ENCODE assay signal across 9 cellular contexts in genomic region chr1:8643542-8644536, GRCh38.
DNase-seq lines count a peak whose midpoint lies in the region; ATAC-seq and TF ChIP-seq lines count a peak whose summit lies in the region.
"Had no signal": no experiment of that assay in that cellular context is flagged by ENCODE, and none has a peak within 500 bp of the region (broad histone marks: within the 10 kb centered on the region; RNA-seq: fewer than 3 reads in every experiment).

No MANE protein-coding gene starts in this region.

- H3K4me3 ChIP-seq in HEK293 (ENCODE audit: low read depth, low read length) (no peak overlapping the region), MM.1S (ENCODE audit: low read length) (no peak overlapping the region)
- H3K4me3 ChIP-seq: BLaER1 treated with 17β-estradiol and CSF1 and Interleukin-3, amounts not matched to agents 10 nM and 100 nM had no signal

- peaks cover 57% of the 10 kb centered on the region for H3K4me1 Mint-ChIP-seq in progenitor cell of endocrine pancreas (ENCODE audit: low read depth)
- peaks cover 21% of the 10 kb centered on the region for H3K4me1 Mint-ChIP-seq in stimulated activated effector memory CD8-positive, alpha-beta T cell treated with anti-CD3 and anti-CD28 coated beads, Interleukin-12 subunit alpha, Interleukin-12 subunit beta, amount 100 ng/mL, for 72 hours
- peaks cover 34% of the 10 kb centered on the region for H3K4me1 Mint-ChIP-seq in HFFc6 (ENCODE audit: low read depth)

- peaks cover 12% of the 10 kb centered on the region for H3F3A ChIP-seq in MM.1S (ENCODE audit: insufficient read depth, low read length)

- CTCF ChIA-PET in HEK293 (lab: Yijun Ruan, JAX) = interaction anchor here (0.6 to 0.8 kb wide), 2 partner anchors 16 to 48 kb away, joined by 3 read pairs; no protein-coding TSS in a partner anchor

- H4K20me1 ChIP-seq in MM.1S (ENCODE audit: insufficient read depth, low read length) = peaks cover 40% of the 10 kb centered on the region

- H3K27ac Mint-ChIP-seq in progenitor cell of endocrine pancreas = peak overlapping the region; percentile 68
- no peak overlapping the region for H3K27ac Mint-ChIP-seq in stimulated activated effector memory CD8-positive, alpha-beta T cell treated with anti-CD3 and anti-CD28 coated beads, Interleukin-12 subunit alpha, Interleukin-12 subunit beta, amount 100 ng/mL, for 72 hours
- H3K27ac Mint-ChIP-seq in HFFc6 = no peak overlapping the region

- H3K4me2 ChIP-seq in MM.1S (ENCODE audit: low read depth, low read length) = peak overlapping the region; percentile 40

- peak; percentile 55 to 65 for ATAC-seq in activated CD4-positive, CD25-positive, alpha-beta regulatory T cell treated with anti-CD3 and anti-CD28 coated beads, Interleukin-2, amount 50 U/mL, for 24 hours
- ATAC-seq in stimulated activated effector memory CD8-positive, alpha-beta T cell treated with anti-CD3 and anti-CD28 coated beads, Interleukin-12 subunit alpha, Interleukin-12 subunit beta, amount 100 ng/mL, for 72 hours = no peak

- H3K27ac ChIP-seq in HEK293 (ENCODE audit: extremely low read depth, low read depth, low read length) = no peak overlapping the region
- peak overlapping the region; percentile 12; the same call in 1 of the 2 replicates for H3K27ac ChIP-seq in MM.1S (ENCODE audit: low read length)
- H3K27ac ChIP-seq: BLaER1 treated with 17β-estradiol and CSF1 and Interleukin-3, amounts not matched to agents 10 nM and 100 nM had no signal

- POLR2A ChIA-PET in HEK293 (lab: Yijun Ruan, JAX) = no interaction called here

- H3K27me3 Mint-ChIP-seq in progenitor cell of endocrine pancreas (no peaks in the 10 kb centered on the region), HFFc6 (ENCODE audit: insufficient read depth) (no peaks in the 10 kb centered on the region)

- H3K9ac ChIP-seq in MM.1S (ENCODE audit: low read length) = no peak overlapping the region
- H3K9ac ChIP-seq: BLaER1 treated with 17β-estradiol and CSF1 and Interleukin-3, amounts not matched to agents 10 nM and 100 nM had no signal

- peaks cover 66% of the 10 kb centered on the region for H3K79me2 ChIP-seq in MM.1S (ENCODE audit: low read length)

- H3K9me3 ChIP-seq in HEK293 (ENCODE audit: control insufficient read depth, insufficient read depth, low read depth, low read length) (no peaks in the 10 kb centered on the region), MM.1S (replicated peaks; ENCODE audit: insufficient read depth, low read length) (no peaks in the 10 kb centered on the region)
- H3K9me3 ChIP-seq: BLaER1 treated with 17β-estradiol and CSF1 and Interleukin-3, amounts not matched to agents 10 nM and 100 nM had no signal

- H3K9me2 ChIP-seq in MM.1S (replicated peaks; ENCODE audit: insufficient read depth, low read length) = no peaks in the 10 kb centered on the region

- H3K36me3 ChIP-seq in HEK293 (ENCODE audit: control insufficient read depth in 2 of 2, insufficient read depth in 1 of 2, low read length in 2 of 2) (no peaks in the 10 kb centered on the region), MM.1S (replicated peaks; ENCODE audit: insufficient read depth, low read length) (no peaks in the 10 kb centered on the region)

- no peaks in the 10 kb centered on the region for H3K27me3 ChIP-seq in MM.1S (replicated peaks; ENCODE audit: insufficient read depth, low read length)
- H3K27me3 ChIP-seq: BLaER1 treated with 17β-estradiol and CSF1 and Interleukin-3, amounts not matched to agents 10 nM and 100 nM had no signal

- no peak overlapping the region for H3K4me3 Mint-ChIP-seq in progenitor cell of endocrine pancreas (ENCODE audit: low read depth)
- H3K4me3 Mint-ChIP-seq in stimulated activated effector memory CD8-positive, alpha-beta T cell treated with anti-CD3 and anti-CD28 coated beads, Interleukin-12 subunit alpha, Interleukin-12 subunit beta, amount 100 ng/mL, for 72 hours = no peak overlapping the region
- H3K4me3 Mint-ChIP-seq in HFFc6 = no peak overlapping the region

- DNase-seq in activated CD4-positive, CD25-positive, alpha-beta regulatory T cell (lab: John Stamatoyannopoulos, UW) = no peak
- DNase-seq in MM.1S (peak; percentile 89), progenitor cell of endocrine pancreas (ENCODE audit: low spot score, unreplicated experiment) (no peak), cerebellum (ENCODE audit: low spot score) (no peak), HFFc6 (no peak)
- no peak for DNase-seq in stimulated activated effector memory CD8-positive, alpha-beta T cell treated with anti-CD3 and anti-CD28 coated beads, Interleukin-12 subunit alpha, Interleukin-12 subunit beta, amount 100 ng/mL, for 72 hours (ENCODE audit: low spot score in 2 of 2)

- no peak overlapping the region for H2AFZ ChIP-seq in MM.1S (ENCODE audit: low read length)

- TF ChIP-seq CTCF in HEK293 (tag by site-specific recombination; IDR thresholded peaks at IDR 0.05) (no peak), MM.1S (IDR thresholded peaks at IDR 0.05; ENCODE audit: low read length) (no peak), progenitor cell of endocrine pancreas (IDR thresholded peaks at IDR 0.05; ENCODE audit: unreplicated experiment) (no peak), HFFc6 (IDR thresholded peaks at IDR 0.05) (no peak)

- no peaks in the 10 kb centered on the region for H3K9me3 Mint-ChIP-seq in progenitor cell of endocrine pancreas (ENCODE audit: low read depth)
- no peaks in the 10 kb centered on the region for H3K9me3 Mint-ChIP-seq in stimulated activated effector memory CD8-positive, alpha-beta T cell treated with anti-CD3 and anti-CD28 coated beads, Interleukin-12 subunit alpha, Interleukin-12 subunit beta, amount 100 ng/mL, for 72 hours
- no peaks in the 10 kb centered on the region for H3K9me3 Mint-ChIP-seq in HFFc6

- H3K4me1 ChIP-seq in HEK293 (ENCODE audit: control insufficient read depth, insufficient read depth, low read length) (peaks cover under 1% of the 10 kb centered on the region), MM.1S (ENCODE audit: low read length) (peaks cover 27% of the 10 kb centered on the region)

- H3K36me3 Mint-ChIP-seq in progenitor cell of endocrine pancreas (ENCODE audit: insufficient read depth) (peaks cover 14% of the 10 kb centered on the region), HFFc6 (ENCODE audit: low read depth) (no peaks in the 10 kb centered on the region; the same call in 1 of the 2 replicates)
- no peaks in the 10 kb centered on the region for H3K36me3 Mint-ChIP-seq in stimulated activated effector memory CD8-positive, alpha-beta T cell treated with anti-CD3 and anti-CD28 coated beads, Interleukin-12 subunit alpha, Interleukin-12 subunit beta, amount 100 ng/mL, for 72 hours

TF ChIP-seq in HEK293, 187 proteins besides CTCF, POLR2A, EP300 and RAD21:
- no peak for TF ChIP-seq SALL2 (tag by site-specific recombination; IDR thresholded peaks at IDR 0.05; ENCODE audit: borderline replicate concordance)
- peak; percentile 69 for TF ChIP-seq PRDM1 (tag by site-specific recombination; IDR thresholded peaks at IDR 0.05)
- no peak for TF ChIP-seq ZNF624 (tag by site-specific recombination; IDR thresholded peaks at IDR 0.05)
- no peak for TF ChIP-seq ZFP41 (tag by site-specific recombination; IDR thresholded peaks at IDR 0.05; ENCODE audit: borderline replicate concordance)
- peak; percentile 65; the same call in 1 of the 2 replicates for TF ChIP-seq SP7 (tag by site-specific recombination; IDR thresholded peaks at IDR 0.05)
- TF ChIP-seq ZNF114 (tag by site-specific recombination; IDR thresholded peaks at IDR 0.05) = no peak
- TF ChIP-seq, protein P1, sequence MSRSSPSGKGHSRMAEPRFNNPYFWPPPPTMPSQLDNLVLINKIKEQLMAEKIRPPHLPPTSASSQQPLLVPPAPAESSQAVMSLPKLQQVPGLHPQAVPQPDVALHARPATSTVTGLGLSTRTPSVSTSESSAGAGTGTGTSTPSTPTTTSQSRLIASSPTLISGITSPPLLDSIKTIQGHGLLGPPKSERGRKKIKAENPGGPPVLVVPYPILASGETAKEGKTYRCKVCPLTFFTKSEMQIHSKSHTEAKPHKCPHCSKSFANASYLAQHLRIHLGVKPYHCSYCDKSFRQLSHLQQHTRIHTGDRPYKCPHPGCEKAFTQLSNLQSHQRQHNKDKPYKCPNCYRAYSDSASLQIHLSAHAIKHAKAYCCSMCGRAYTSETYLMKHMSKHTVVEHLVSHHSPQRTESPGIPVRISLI (tag by site-specific recombination; IDR thresholded peaks at IDR 0.05) = no peak
- no peak for TF ChIP-seq ZBTB20 (tag by site-specific recombination; IDR thresholded peaks at IDR 0.05)
